In genomic region chr17:42051013-42051400, GRCh38 we compare ENCODE assay signal across 1 cellular context.
TF ChIP-seq lines count a peak whose summit lies in the region.

No MANE protein-coding gene starts in this region.

TF ChIP-seq in K562, 482 proteins besides CTCF, POLR2A, EP300 and RAD21:
- no peak for TF ChIP-seq MGA (IDR thresholded peaks at IDR 0.05)
- TF ChIP-seq ZNF23 (CRISPR knock-in tag; IDR thresholded peaks at IDR 0.05) = no peak
- no peak for TF ChIP-seq BMI1 (IDR thresholded peaks at IDR 0.05; ENCODE audit: low read length)
- TF ChIP-seq BRD4 (IDR thresholded peaks at IDR 0.05) = no peak
- no peak for TF ChIP-seq MAZ (CRISPR knock-in tag; conservative IDR thresholded peaks at IDR 0.05 in 1 of 2, IDR thresholded peaks at IDR 0.05 in 1 of 2)
- TF ChIP-seq SAFB (IDR thresholded peaks at IDR 0.05; ENCODE audit: borderline replicate concordance, low read depth, low read length) = no peak
- no peak for TF ChIP-seq ILK (tag; IDR thresholded peaks at IDR 0.05; ENCODE audit: borderline replicate concordance, low read depth)
- no peak for TF ChIP-seq PURB (CRISPR knock-in tag; IDR thresholded peaks at IDR 0.05; ENCODE audit: low read depth)
